27 cellular contexts compared by ENCODE assay signal in genomic region chr3:43079536-43080332, GRCh38.
"Had no signal": no experiment of that assay in that cellular context is flagged by ENCODE, and none has a peak within 500 bp of the region (broad histone marks: within the 10 kb centered on the region; RNA-seq: fewer than 3 reads in every experiment).

No MANE protein-coding gene starts in this region.

- H3K27me3 Mint-ChIP-seq: activated CD4-positive, alpha-beta memory T cell treated with anti-CD3 and anti-CD28 coated beads for 36 hours; activated CD4-positive, alpha-beta T cell treated with anti-CD3 and anti-CD28 coated beads for 36 hours; activated CD4-positive, alpha-beta T cell treated with anti-CD3 and anti-CD28 coated beads, Interleukin-2, amount 10 ng/mL, durations not matched to agents 24 days and 14 days; activated CD8-positive, alpha-beta memory T cell treated with anti-CD3 and anti-CD28 coated beads, Interleukin-2, amount 10 ng/mL, durations not matched to agents 7 days and 5 days; activated naive CD4-positive, alpha-beta T cell treated with anti-CD3 and anti-CD28 coated beads, Interleukin-2, amount 50 U/mL, for 24 hours; activated naive CD8-positive, alpha-beta T cell treated with anti-CD3 and anti-CD28 coated beads for 36 hours; activated naive CD8-positive, alpha-beta T cell treated with anti-CD3 and anti-CD28 coated beads, Interleukin-2, amount 50 U/mL, for 24 hours had no signal

- H3K36me3 ChIP-seq: colonic mucosa had no signal

- ATAC-seq: activated CD4-positive, alpha-beta T cell treated with anti-CD3 and anti-CD28 coated beads for 36 hours; activated CD8-positive, alpha-beta memory T cell treated with anti-CD3 and anti-CD28 coated beads, Interleukin-2, amount 10 ng/mL, durations not matched to agents 7 days and 5 days; activated CD8-positive, alpha-beta T cell treated with anti-CD3 and anti-CD28 coated beads, Interleukin-2, amount 10 ng/mL, durations not matched to agents 7 days and 5 days; activated naive CD8-positive, alpha-beta T cell treated with anti-CD3 and anti-CD28 coated beads, Interleukin-2, amount 50 U/mL, for 24 hours; body of pancreas; esophagus mucosa had no signal

- H3K4me1 Mint-ChIP-seq: activated CD4-positive, alpha-beta T cell treated with anti-CD3 and anti-CD28 coated beads for 36 hours; activated CD4-positive, alpha-beta T cell treated with anti-CD3 and anti-CD28 coated beads, Interleukin-2, amount 10 ng/mL, durations not matched to agents 24 days and 14 days; activated CD8-positive, alpha-beta memory T cell treated with anti-CD3 and anti-CD28 coated beads, Interleukin-2, amount 10 ng/mL, durations not matched to agents 7 days and 5 days; activated naive CD8-positive, alpha-beta T cell treated with anti-CD3 and anti-CD28 coated beads, Interleukin-2, amount 50 U/mL, for 24 hours had no signal

- H3K4me1 ChIP-seq: adrenal gland, body of pancreas, colonic mucosa had no signal

- DNase-seq: activated CD4-positive, alpha-beta memory T cell treated with anti-CD3 and anti-CD28 coated beads for 36 hours; activated CD4-positive, alpha-beta T cell treated with anti-CD3 and anti-CD28 coated beads for 36 hours; activated CD4-positive, alpha-beta T cell treated with anti-CD3 and anti-CD28 coated beads, Interleukin-2, amount 10 ng/mL, durations not matched to agents 24 days and 14 days; activated CD4-positive, CD25-positive, alpha-beta regulatory T cell; activated CD4-positive, CD25-positive, alpha-beta regulatory T cell treated with anti-CD3 and anti-CD28 coated beads, Interleukin-2, amount 50 U/mL, for 72 hours; activated CD8-positive, alpha-beta memory T cell treated with anti-CD3 and anti-CD28 coated beads, Interleukin-2, amount 10 ng/mL, durations not matched to agents 7 days and 5 days; activated CD8-positive, alpha-beta memory T cell treated with anti-CD3 and anti-CD28 coated beads, Interleukin-2, amount 50 U/mL, for 4 hours; activated CD8-positive, alpha-beta T cell treated with anti-CD3 and anti-CD28 coated beads, Interleukin-2, amount 10 ng/mL, durations not matched to agents 7 days and 5 days; activated effector memory CD4-positive, alpha-beta T cell treated with anti-CD3 and anti-CD28 coated beads, Interleukin-2, amount 50 U/mL, for 16 hours; activated naive CD4-positive, alpha-beta T cell treated with anti-CD3 and anti-CD28 coated beads for 36 hours; activated naive CD8-positive, alpha-beta T cell treated with anti-CD3 and anti-CD28 coated beads for 36 hours; activated naive CD8-positive, alpha-beta T cell treated with anti-CD3 and anti-CD28 coated beads, Interleukin-2, amount 50 U/mL, for 24 hours; activated T-cell treated with anti-CD3 and anti-CD28 coated beads, Interleukin-2, amount 50 U/mL, for 1 hour; adrenal gland; amygdala; aorta; body of pancreas; central memory CD4-positive, alpha-beta T cell; cerebellar nuclear complex; colonic mucosa; effector CD8-positive, alpha-beta T cell; foreskin fibroblast; T-helper 2 cell had no signal

- H3K4me3 ChIP-seq: adrenal gland, body of pancreas, colonic mucosa had no signal

- H3K9me3 ChIP-seq: adrenal gland, body of pancreas, colonic mucosa had no signal

- H3K27ac ChIP-seq: adrenal gland, body of pancreas, colonic mucosa had no signal

- H3K27ac Mint-ChIP-seq: activated CD4-positive, alpha-beta memory T cell treated with anti-CD3 and anti-CD28 coated beads for 36 hours; activated CD4-positive, alpha-beta T cell treated with anti-CD3 and anti-CD28 coated beads for 36 hours; activated CD4-positive, alpha-beta T cell treated with anti-CD3 and anti-CD28 coated beads, Interleukin-2, amount 10 ng/mL, durations not matched to agents 24 days and 14 days; activated CD8-positive, alpha-beta memory T cell treated with anti-CD3 and anti-CD28 coated beads, Interleukin-2, amount 10 ng/mL, durations not matched to agents 7 days and 5 days; activated CD8-positive, alpha-beta T cell treated with anti-CD3 and anti-CD28 coated beads, Interleukin-2, amount 10 ng/mL, durations not matched to agents 7 days and 5 days; activated naive CD4-positive, alpha-beta T cell treated with anti-CD3 and anti-CD28 coated beads for 36 hours; activated naive CD4-positive, alpha-beta T cell treated with anti-CD3 and anti-CD28 coated beads, Interleukin-2, amount 50 U/mL, for 24 hours; activated naive CD8-positive, alpha-beta T cell treated with anti-CD3 and anti-CD28 coated beads for 36 hours; activated naive CD8-positive, alpha-beta T cell treated with anti-CD3 and anti-CD28 coated beads, Interleukin-2, amount 50 U/mL, for 24 hours; activated T-helper 1 cell treated with anti-CD3 and anti-CD28 coated beads, Interleukin-12 subunit alpha, Interleukin-12 subunit beta, Interleukin-2, Interleukin-4 antibody, amounts not matched to agents 30 ng/mL and 10 ng/mL and 1 ng/mL, durations not matched to agents 14 hours and 24 hours and 36 hours; activated T-helper 2 cell treated with anti-CD3 and anti-CD28 coated beads, Interferon-gamma antibody, Interleukin-2, Interleukin-4, amounts not matched to agents 10 μg/mL and 5 μg/mL and 100 μg/mL, durations not matched to agents 14 hours and 24 hours and 36 hours had no signal

- H3K4me3 Mint-ChIP-seq: activated CD4-positive, alpha-beta memory T cell treated with anti-CD3 and anti-CD28 coated beads for 36 hours; activated CD4-positive, alpha-beta T cell treated with anti-CD3 and anti-CD28 coated beads for 36 hours; activated CD4-positive, alpha-beta T cell treated with anti-CD3 and anti-CD28 coated beads, Interleukin-2, amount 10 ng/mL, durations not matched to agents 24 days and 14 days; activated CD8-positive, alpha-beta memory T cell treated with anti-CD3 and anti-CD28 coated beads, Interleukin-2, amount 10 ng/mL, durations not matched to agents 7 days and 5 days; activated CD8-positive, alpha-beta T cell treated with anti-CD3 and anti-CD28 coated beads, Interleukin-2, amount 10 ng/mL, durations not matched to agents 7 days and 5 days; activated naive CD4-positive, alpha-beta T cell treated with anti-CD3 and anti-CD28 coated beads for 36 hours; activated naive CD4-positive, alpha-beta T cell treated with anti-CD3 and anti-CD28 coated beads, Interleukin-2, amount 50 U/mL, for 24 hours; activated naive CD8-positive, alpha-beta T cell treated with anti-CD3 and anti-CD28 coated beads for 36 hours; activated naive CD8-positive, alpha-beta T cell treated with anti-CD3 and anti-CD28 coated beads, Interleukin-2, amount 50 U/mL, for 24 hours; activated T-helper 1 cell treated with anti-CD3 and anti-CD28 coated beads, Interleukin-12 subunit alpha, Interleukin-12 subunit beta, Interleukin-2, Interleukin-4 antibody, amounts not matched to agents 30 ng/mL and 10 ng/mL and 1 ng/mL, durations not matched to agents 14 hours and 24 hours and 36 hours had no signal

- H3K9me3 Mint-ChIP-seq: activated naive CD4-positive, alpha-beta T cell treated with anti-CD3 and anti-CD28 coated beads, Interleukin-2, amount 50 U/mL, for 24 hours had no signal

- H3K27me3 ChIP-seq: adrenal gland, body of pancreas, colonic mucosa had no signal
